ENCODE assay signal across 1 cellular context in the genomic region with DNA sequence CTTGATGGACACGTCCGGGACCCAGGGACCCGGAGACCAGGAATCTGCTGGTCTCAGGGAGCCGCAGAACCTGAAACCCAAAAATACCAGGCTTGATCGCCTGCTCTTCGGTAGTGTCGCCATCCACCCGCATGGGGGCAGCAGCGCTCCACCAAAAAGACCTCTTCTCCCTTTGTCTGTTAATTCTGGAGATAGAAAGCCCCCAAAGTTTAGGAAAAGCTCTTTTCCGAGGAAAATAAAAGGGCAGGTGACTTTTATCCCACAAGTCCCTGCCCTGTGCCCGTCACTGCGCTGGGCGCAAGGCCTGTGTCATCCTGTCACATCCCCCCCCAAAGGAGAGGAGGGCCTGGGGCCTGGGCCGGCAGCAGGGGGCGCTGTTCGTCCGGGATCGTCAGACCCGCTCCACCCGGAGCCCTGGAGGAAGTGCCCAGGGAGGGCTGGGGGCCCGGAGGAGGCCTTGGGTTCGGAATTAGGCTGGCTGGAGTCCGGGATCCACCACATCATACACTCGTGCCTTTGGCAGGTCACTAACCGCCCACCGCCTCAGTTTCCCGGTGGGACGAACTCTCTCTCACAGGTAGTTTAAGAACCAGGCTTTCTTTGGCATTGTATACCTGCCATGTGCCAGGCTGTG.
A peak's percentile ranks its signal among the peaks of the same experiment; 100 is the strongest.
TF ChIP-seq lines count a peak whose summit lies in the region.

No MANE protein-coding gene starts in this region.

TF ChIP-seq in GM12878, 131 proteins besides CTCF, POLR2A, EP300 and RAD21 (continued from another document):
- TF ChIP-seq, protein P1, sequence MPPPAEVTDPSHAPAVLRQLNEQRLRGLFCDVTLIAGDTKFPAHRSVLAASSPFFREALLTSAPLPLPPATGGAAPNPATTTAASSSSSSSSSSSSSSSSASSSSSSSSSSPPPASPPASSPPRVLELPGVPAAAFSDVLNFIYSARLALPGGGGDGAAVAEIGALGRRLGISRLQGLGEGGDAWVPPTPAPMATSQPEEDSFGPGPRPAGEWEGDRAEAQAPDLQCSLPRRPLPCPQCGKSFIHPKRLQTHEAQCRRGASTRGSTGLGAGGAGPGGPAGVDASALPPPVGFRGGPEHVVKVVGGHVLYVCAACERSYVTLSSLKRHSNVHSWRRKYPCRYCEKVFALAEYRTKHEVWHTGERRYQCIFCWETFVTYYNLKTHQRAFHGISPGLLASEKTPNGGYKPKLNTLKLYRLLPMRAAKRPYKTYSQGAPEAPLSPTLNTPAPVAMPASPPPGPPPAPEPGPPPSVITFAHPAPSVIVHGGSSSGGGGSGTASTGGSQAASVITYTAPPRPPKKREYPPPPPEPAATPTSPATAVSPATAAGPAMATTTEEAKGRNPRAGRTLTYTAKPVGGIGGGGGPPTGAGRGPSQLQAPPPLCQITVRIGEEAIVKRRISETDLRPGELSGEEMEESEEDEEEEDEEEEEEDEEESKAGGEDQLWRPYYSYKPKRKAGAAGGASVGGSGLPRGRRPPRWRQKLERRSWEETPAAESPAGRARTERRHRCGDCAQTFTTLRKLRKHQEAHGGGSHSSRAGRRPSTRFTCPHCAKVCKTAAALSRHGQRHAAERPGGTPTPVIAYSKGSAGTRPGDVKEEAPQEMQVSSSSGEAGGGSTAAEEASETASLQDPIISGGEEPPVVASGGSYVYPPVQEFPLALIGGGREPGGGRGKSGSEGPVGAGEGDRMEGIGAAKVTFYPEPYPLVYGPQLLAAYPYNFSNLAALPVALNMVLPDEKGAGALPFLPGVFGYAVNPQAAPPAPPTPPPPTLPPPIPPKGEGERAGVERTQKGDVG (CRISPR knock-in tag; IDR thresholded peaks at IDR 0.05): no peak
- TF ChIP-seq ZNF622 (IDR thresholded peaks at IDR 0.05) (no peak), KAT2A (conservative IDR thresholded peaks at IDR 0.05; ENCODE audit: control insufficient read depth, low read depth, low read length) (no peak), PAX8 (IDR thresholded peaks at IDR 0.05) (no peak), HDGF (IDR thresholded peaks at IDR 0.05) (no peak), DPF2 (IDR thresholded peaks at IDR 0.05) (peak; percentile 42; the same call in 1 of the 2 replicates), ZNF24 (IDR thresholded peaks at IDR 0.05) (0 out of 2 replicates have a peak, but pooled peaks have one; percentile 7), RBBP5 (conservative IDR thresholded peaks at IDR 0.05) (no peak), IKZF1 (conservative IDR thresholded peaks at IDR 0.05) (peak; percentile 77), FOS (IDR thresholded peaks at IDR 0.05; ENCODE audit: borderline replicate concordance, extremely low read depth, insufficient read length) (no peak), SP1 (IDR thresholded peaks at IDR 0.05; ENCODE audit: low read depth, low read length) (peak; percentile 31), RELA (IDR thresholded peaks at IDR 0.05; ENCODE audit: borderline replicate concordance, partially characterized antibody) (peak; percentile 78)
- TF ChIP-seq, protein P2, sequence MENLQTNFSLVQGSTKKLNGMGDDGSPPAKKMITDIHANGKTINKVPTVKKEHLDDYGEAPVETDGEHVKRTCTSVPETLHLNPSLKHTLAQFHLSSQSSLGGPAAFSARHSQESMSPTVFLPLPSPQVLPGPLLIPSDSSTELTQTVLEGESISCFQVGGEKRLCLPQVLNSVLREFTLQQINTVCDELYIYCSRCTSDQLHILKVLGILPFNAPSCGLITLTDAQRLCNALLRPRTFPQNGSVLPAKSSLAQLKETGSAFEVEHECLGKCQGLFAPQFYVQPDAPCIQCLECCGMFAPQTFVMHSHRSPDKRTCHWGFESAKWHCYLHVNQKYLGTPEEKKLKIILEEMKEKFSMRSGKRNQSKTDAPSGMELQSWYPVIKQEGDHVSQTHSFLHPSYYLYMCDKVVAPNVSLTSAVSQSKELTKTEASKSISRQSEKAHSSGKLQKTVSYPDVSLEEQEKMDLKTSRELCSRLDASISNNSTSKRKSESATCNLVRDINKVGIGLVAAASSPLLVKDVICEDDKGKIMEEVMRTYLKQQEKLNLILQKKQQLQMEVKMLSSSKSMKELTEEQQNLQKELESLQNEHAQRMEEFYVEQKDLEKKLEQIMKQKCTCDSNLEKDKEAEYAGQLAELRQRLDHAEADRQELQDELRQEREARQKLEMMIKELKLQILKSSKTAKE (IDR thresholded peaks at IDR 0.05; ENCODE audit: low read depth, poor library complexity, severe bottlenecking): peak; percentile 72
